In the genomic region with DNA sequence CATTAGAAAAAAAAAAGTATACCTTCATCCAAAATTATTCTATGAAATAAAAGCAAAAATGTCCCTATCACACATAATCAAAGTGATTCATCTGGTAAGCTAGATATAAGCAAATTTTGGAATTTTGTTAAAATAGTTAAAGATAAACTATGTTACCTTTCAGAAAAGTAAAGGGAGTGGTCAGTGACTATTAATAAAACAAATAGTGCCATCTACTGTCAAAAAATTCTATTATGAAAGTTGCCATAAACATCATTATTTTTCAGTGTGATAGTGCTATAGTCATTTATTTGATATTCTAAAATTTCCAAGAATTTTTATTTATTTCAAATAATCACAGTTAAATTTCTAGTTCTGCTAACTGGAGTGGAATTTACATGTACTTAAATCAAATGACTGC, we compare ENCODE assay signal across 21 cellular contexts.
A peak's percentile ranks its signal among the peaks of the same experiment; 100 is the strongest.
DNase-seq lines count a peak whose midpoint lies in the region; ATAC-seq, FAIRE-seq and TF ChIP-seq lines count a peak whose summit lies in the region.
"Had no signal": no experiment of that assay in that cellular context is flagged by ENCODE, and none has a peak within 500 bp of the region (broad histone marks: within the 10 kb centered on the region; RNA-seq: fewer than 3 reads in every experiment).

No MANE protein-coding gene starts in this region.

- H3K9ac ChIP-seq in HCT116 (ENCODE audit: low read length): no peak overlapping the region
- H3K9ac ChIP-seq in OCI-LY3 (ENCODE audit: low read length): no peak overlapping the region

- POLR2A ChIA-PET in HCT116 (lab: Charles Lee): no interaction called here
- POLR2A ChIA-PET in CD8-positive, alpha-beta T cell (lab: Charles Lee): no interaction called here

- RAD21 ChIA-PET in HCT116 (lab: Charles Lee; ENCODE audit: low non-redundant PET in 1 of 2, low total read pairs in 2 of 2, uncharacterized antibody in 2 of 2, unreplicated experiment in 2 of 2): no interaction called here

- DNase-seq in COLO829 (ENCODE audit: low spot score) (peak; percentile 4), HCT116 (ENCODE audit: low read depth, low spot score) (no peak), bronchial epithelial cell (ENCODE audit: low read depth) (peak; percentile 9), left cardiac atrium (no peak), anterior cingulate cortex (lab: John Stamatoyannopoulos, UW) (no peak), iPS-NIHi11 (ENCODE audit: low spot score) (no peak)
- DNase-seq in CD8-positive, alpha-beta T cell: no peak
- DNase-seq: activated CD4-positive, alpha-beta T cell treated with anti-CD3 and anti-CD28 coated beads for 4 hours; activated CD8-positive, alpha-beta memory T cell treated with anti-CD3 and anti-CD28 coated beads, Interleukin-2, amount 50 U/mL, for 4 hours; cortex of kidney; DMS79 treated with DMSO at 0.1 percent for 48 hours; foreskin fibroblast; NCI-H2081 treated with DMSO at 0.1 percent for 48 hours; nephron progenitor cell; SHP77; thyroid gland had no signal

- no peak overlapping the region for H3K27ac Mint-ChIP-seq in CD8-positive, alpha-beta T cell
- H3K27ac Mint-ChIP-seq: CD14-positive monocyte, mesothelial cell of epicardium, nephron progenitor cell had no signal

- no peak for FAIRE-seq in bronchial epithelial cell (lab: Jason Lieb, UNC)
- FAIRE-seq: endothelial cell of umbilical vein, HTR-8/SVneo had no signal

- no peaks in the 10 kb centered on the region for H3K27me3 Mint-ChIP-seq in CD8-positive, alpha-beta T cell (ENCODE audit: low read depth)

- H3K4me3 Mint-ChIP-seq in CD8-positive, alpha-beta T cell: no peak overlapping the region
- H3K4me3 Mint-ChIP-seq: CD14-positive monocyte, mesothelial cell of epicardium, nephron progenitor cell had no signal

- H3K27ac ChIP-seq in HCT116 (ENCODE audit: low read depth, low read length): no peak overlapping the region
- no peak overlapping the region for H3K27ac ChIP-seq in OCI-LY3 (ENCODE audit: low read length)
- no peak overlapping the region for H3K27ac ChIP-seq in CD8-positive, alpha-beta T cell (ENCODE audit: low read depth, low read length)
- H3K27ac ChIP-seq: thyroid gland had no signal

- no TSS peak for BruUV-seq in HCT116 (replicated peaks; lab: Mats Ljungman, UMichigan)

- H3K4me2 ChIP-seq in HCT116 (ENCODE audit: low read length) (no peak overlapping the region), OCI-LY3 (ENCODE audit: low read length) (no peak overlapping the region)

- H2AFZ ChIP-seq in HCT116 (ENCODE audit: low read depth, low read length, poor library complexity, severe bottlenecking) (no peak overlapping the region), OCI-LY3 (ENCODE audit: low read depth, low read length) (no peak overlapping the region)

- no peak for TF ChIP-seq POLR2A in HCT116 (IDR thresholded peaks at IDR 0.05; ENCODE audit: borderline replicate concordance, extremely low read depth, insufficient read depth, insufficient read length)

- H3K9me2 ChIP-seq in HCT116 (ENCODE audit: insufficient read depth): no peaks in the 10 kb centered on the region

- H3K27me3 ChIP-seq in HCT116 (ENCODE audit: insufficient read depth, low read length) (no peaks in the 10 kb centered on the region), OCI-LY3 (ENCODE audit: low read depth, low read length) (no peaks in the 10 kb centered on the region), bronchial epithelial cell (ENCODE audit: control insufficient read depth, insufficient read depth, low read length) (no peaks in the 10 kb centered on the region)
- H3K27me3 ChIP-seq in CD8-positive, alpha-beta T cell (ENCODE audit: insufficient read depth, low read length): no peaks in the 10 kb centered on the region
- H3K27me3 ChIP-seq: thyroid gland had no signal

- peak; percentile 46 for TF ChIP-seq RAD21 in HCT116 (IDR thresholded peaks at IDR 0.05; ENCODE audit: low read depth)

- H3K36me3 ChIP-seq in HCT116 (ENCODE audit: control insufficient read depth in 1 of 2, insufficient read depth in 2 of 2, low read length in 2 of 2) (no peaks in the 10 kb centered on the region), OCI-LY3 (replicated peaks; ENCODE audit: low read depth, low read length) (no peaks in the 10 kb centered on the region), bronchial epithelial cell (ENCODE audit: control insufficient read depth, insufficient read depth, low read length) (no peaks in the 10 kb centered on the region)
- no peaks in the 10 kb centered on the region for H3K36me3 ChIP-seq in CD8-positive, alpha-beta T cell (ENCODE audit: insufficient read depth, low read length)
- H3K36me3 ChIP-seq: thyroid gland had no signal

- ATAC-seq in HCT116: no peak
- ATAC-seq in left cardiac atrium: no peak
- no peak for ATAC-seq in CD8-positive, alpha-beta T cell

- H3K4me1 Mint-ChIP-seq in CD8-positive, alpha-beta T cell (ENCODE audit: low read depth): no peaks in the 10 kb centered on the region
- H3K4me1 Mint-ChIP-seq: CD14-positive monocyte, mesothelial cell of epicardium, nephron progenitor cell had no signal

- H3K9me3 ChIP-seq in HCT116 (ENCODE audit: control insufficient read depth in 1 of 2, insufficient read depth in 1 of 2, low read depth in 1 of 2, low read length in 2 of 2): no peaks in the 10 kb centered on the region
- H3K9me3 ChIP-seq in OCI-LY3 (ENCODE audit: insufficient read depth, low read length): no peaks in the 10 kb centered on the region
- no peaks in the 10 kb centered on the region for H3K9me3 ChIP-seq in CD8-positive, alpha-beta T cell (ENCODE audit: low read length)
- H3K9me3 ChIP-seq: thyroid gland had no signal

- H3K4me1 ChIP-seq in HCT116 (ENCODE audit: control insufficient read depth in 1 of 2, insufficient read depth in 2 of 2, low read length in 2 of 2): no peaks in the 10 kb centered on the region
- no peaks in the 10 kb centered on the region for H3K4me1 ChIP-seq in OCI-LY3 (ENCODE audit: low read length)
- H3K4me1 ChIP-seq in CD8-positive, alpha-beta T cell (ENCODE audit: insufficient read depth, low read length): no peaks in the 10 kb centered on the region
- H3K4me1 ChIP-seq: thyroid gland had no signal

- H3K9me3 Mint-ChIP-seq in CD8-positive, alpha-beta T cell: peaks cover 2% of the 10 kb centered on the region
- H3K9me3 Mint-ChIP-seq: nephron progenitor cell had no signal

- H3K79me2 ChIP-seq in HCT116 (ENCODE audit: insufficient read depth, low read length) (no peaks in the 10 kb centered on the region), OCI-LY3 (ENCODE audit: low read length) (no peaks in the 10 kb centered on the region)

- TF ChIP-seq CTCF in HCT116 (IDR thresholded peaks at IDR 0.05 in 2 of 3, conservative IDR thresholded peaks at IDR 0.05 in 1 of 3; ENCODE audit: borderline replicate concordance in 1 of 3, insufficient read depth in 1 of 3, low read depth in 2 of 3, low read length in 2 of 3): peak in 2 of 3 experiments; percentile 30 to 37; a peak in 3 of 6 replicates
- peak; percentile 60 for TF ChIP-seq CTCF in OCI-LY3 (IDR thresholded peaks at IDR 0.05; ENCODE audit: low read depth, low read length)
- TF ChIP-seq CTCF in bronchial epithelial cell (IDR thresholded peaks at IDR 0.05; ENCODE audit: insufficient read depth, low read length, severe bottlenecking): no peak
- no peak for TF ChIP-seq CTCF in CD8-positive, alpha-beta T cell (IDR thresholded peaks at IDR 0.05)

- intact Hi-C loops in HCT116 (cut with micrococcal nuclease) (no loop called here), left cardiac atrium (cut with DNase I) (no loop called here)
- intact Hi-C loops in CD8-positive, alpha-beta T cell (cut with DNase I, micrococcal nuclease): no loop called here

- CTCF ChIA-PET in HCT116 (lab: Charles Lee): no interaction called here
- CTCF ChIA-PET in CD8-positive, alpha-beta T cell (lab: Charles Lee): no interaction called here

- H3K36me3 Mint-ChIP-seq in CD8-positive, alpha-beta T cell: no peaks in the 10 kb centered on the region
- H3K36me3 Mint-ChIP-seq: CD14-positive monocyte had no signal

- H3K4me3 ChIP-seq in HCT116 (replicated peaks in 1 of 2; ENCODE audit: low read depth in 1 of 2, low read length in 2 of 2) (no peak overlapping the region), OCI-LY3 (ENCODE audit: low read length) (no peak overlapping the region), bronchial epithelial cell (ENCODE audit: low read depth, low read length) (no peak overlapping the region)
- no peak overlapping the region for H3K4me3 ChIP-seq in CD8-positive, alpha-beta T cell (ENCODE audit: low read depth, low read length)
- H3K4me3 ChIP-seq: thyroid gland had no signal

- H4K20me1 ChIP-seq in HCT116 (ENCODE audit: insufficient read depth) (no peaks in the 10 kb centered on the region), OCI-LY3 (ENCODE audit: insufficient read depth, low read length) (no peaks in the 10 kb centered on the region)

TF ChIP-seq in HCT116, 20 proteins besides CTCF, POLR2A, EP300 and RAD21:
- TF ChIP-seq ZFX (IDR thresholded peaks at IDR 0.05) (no peak), FOSL1 (IDR thresholded peaks at IDR 0.05; ENCODE audit: low read depth) (no peak), ATF3 (IDR thresholded peaks at IDR 0.05) (no peak), CBX3 (IDR thresholded peaks at IDR 0.05; ENCODE audit: low read depth) (no peak), SIN3A (IDR thresholded peaks at IDR 0.05; ENCODE audit: low read depth) (no peak), POLR2AphosphoS5 (IDR thresholded peaks at IDR 0.05; ENCODE audit: low read depth, low read length) (no peak), EGR1 (IDR thresholded peaks at IDR 0.05; ENCODE audit: low read depth) (no peak), ZNF274 (IDR thresholded peaks at IDR 0.05; ENCODE audit: low read depth, low read length) (no peak), JUND (IDR thresholded peaks at IDR 0.05) (no peak)
- TF ChIP-seq, protein P1, sequence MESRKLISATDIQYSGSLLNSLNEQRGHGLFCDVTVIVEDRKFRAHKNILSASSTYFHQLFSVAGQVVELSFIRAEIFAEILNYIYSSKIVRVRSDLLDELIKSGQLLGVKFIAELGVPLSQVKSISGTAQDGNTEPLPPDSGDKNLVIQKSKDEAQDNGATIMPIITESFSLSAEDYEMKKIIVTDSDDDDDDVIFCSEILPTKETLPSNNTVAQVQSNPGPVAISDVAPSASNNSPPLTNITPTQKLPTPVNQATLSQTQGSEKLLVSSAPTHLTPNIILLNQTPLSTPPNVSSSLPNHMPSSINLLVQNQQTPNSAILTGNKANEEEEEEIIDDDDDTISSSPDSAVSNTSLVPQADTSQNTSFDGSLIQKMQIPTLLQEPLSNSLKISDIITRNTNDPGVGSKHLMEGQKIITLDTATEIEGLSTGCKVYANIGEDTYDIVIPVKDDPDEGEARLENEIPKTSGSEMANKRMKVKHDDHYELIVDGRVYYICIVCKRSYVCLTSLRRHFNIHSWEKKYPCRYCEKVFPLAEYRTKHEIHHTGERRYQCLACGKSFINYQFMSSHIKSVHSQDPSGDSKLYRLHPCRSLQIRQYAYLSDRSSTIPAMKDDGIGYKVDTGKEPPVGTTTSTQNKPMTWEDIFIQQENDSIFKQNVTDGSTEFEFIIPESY (IDR thresholded peaks at IDR 0.05; ENCODE audit: extremely low read depth, insufficient replicate concordance, low read length): no peak
TF ChIP-seq in HCT116: peak in this region for 0.

Comparison
In these comparisons a context has a peak if more than half of its experiments do, and no peak if none do; other contexts are left out.
1. DNase-seq: peak in COLO829 (single experiment) and bronchial epithelial cell (single experiment); none in HCT116 (single experiment), left cardiac atrium (single experiment), anterior cingulate cortex (0 of 58), CD8-positive, alpha-beta T cell (0 of 7) and iPS-NIHi11 (single experiment).
2. CTCF ChIP-seq: peak in HCT116 (2 of 3) and OCI-LY3 (single experiment); none in bronchial epithelial cell (single experiment) and CD8-positive, alpha-beta T cell (single experiment).